9 cellular contexts compared by ENCODE assay signal in genomic region chr16:27795992-27796614, GRCh38.
DNase-seq lines count a peak whose midpoint lies in the region; ATAC-seq and TF ChIP-seq lines count a peak whose summit lies in the region.
"Had no signal": no experiment of that assay in that cellular context is flagged by ENCODE, and none has a peak within 500 bp of the region (broad histone marks: within the 10 kb centered on the region; RNA-seq: fewer than 3 reads in every experiment).

No MANE protein-coding gene starts in this region.

- H3K4me1 Mint-ChIP-seq in Caco-2 (ENCODE audit: low read depth, unreplicated experiment): no peaks in the 10 kb centered on the region
- H3K4me1 Mint-ChIP-seq in activated naive CD8-positive, alpha-beta T cell treated with anti-CD3 and anti-CD28 coated beads, Interleukin-2, amount 10 ng/mL, durations not matched to agents 7 days and 5 days: no peaks in the 10 kb centered on the region
- H3K4me1 Mint-ChIP-seq in chondrocyte (ENCODE audit: low read depth): peaks cover 9% of the 10 kb centered on the region
- no peaks in the 10 kb centered on the region for H3K4me1 Mint-ChIP-seq in stimulated activated memory B cell treated with anti-CD40 and anti-IgM and Interleukin-4, amounts not matched to agents 10 μg/mL and 1 μg/mL and 100 μg/mL, for 72 hours

- H3K4me3 ChIP-seq in Caco-2 (ENCODE audit: low read depth, low read length) (no peak overlapping the region), Karpas-422 (ENCODE audit: low read length) (no peak overlapping the region)

- no peak overlapping the region for H3K9ac ChIP-seq in Karpas-422 (ENCODE audit: low read length)

- H3K79me2 ChIP-seq in Karpas-422 (ENCODE audit: low read length): no peaks in the 10 kb centered on the region

- no peaks in the 10 kb centered on the region for H3K9me3 ChIP-seq in Caco-2
- H3K9me3 ChIP-seq in Karpas-422 (ENCODE audit: low read length): no peaks in the 10 kb centered on the region

- BruUV-seq in Caco-2 (replicated peaks; lab: Mats Ljungman, UMichigan): no TSS peak

- no peaks in the 10 kb centered on the region for H4K20me1 ChIP-seq in Karpas-422 (ENCODE audit: insufficient read depth, low read depth, low read length)

- H3K36me3 Mint-ChIP-seq in Caco-2 (ENCODE audit: insufficient read depth, unreplicated experiment) (no peaks in the 10 kb centered on the region), chondrocyte (ENCODE audit: low read depth) (no peaks in the 10 kb centered on the region)
- no peaks in the 10 kb centered on the region for H3K36me3 Mint-ChIP-seq in activated naive CD8-positive, alpha-beta T cell treated with anti-CD3 and anti-CD28 coated beads, Interleukin-2, amount 10 ng/mL, durations not matched to agents 7 days and 5 days
- no peaks in the 10 kb centered on the region for H3K36me3 Mint-ChIP-seq in stimulated activated memory B cell treated with anti-CD40 and anti-IgM and Interleukin-4, amounts not matched to agents 10 μg/mL and 1 μg/mL and 100 μg/mL, for 72 hours

- H3K9me2 ChIP-seq in Karpas-422 (replicated peaks; ENCODE audit: insufficient read depth, low read length): no peaks in the 10 kb centered on the region

- H3K4me1 ChIP-seq in Caco-2 (no peaks in the 10 kb centered on the region), Karpas-422 (ENCODE audit: low read length) (no peaks in the 10 kb centered on the region)

- no peak overlapping the region for H3K4me3 Mint-ChIP-seq in Caco-2 (ENCODE audit: unreplicated experiment)
- no peak overlapping the region for H3K4me3 Mint-ChIP-seq in activated naive CD8-positive, alpha-beta T cell treated with anti-CD3 and anti-CD28 coated beads, Interleukin-2, amount 10 ng/mL, durations not matched to agents 7 days and 5 days
- H3K4me3 Mint-ChIP-seq in chondrocyte (ENCODE audit: unreplicated experiment): no peak overlapping the region
- H3K4me3 Mint-ChIP-seq in stimulated activated memory B cell treated with anti-CD40 and anti-IgM and Interleukin-4, amounts not matched to agents 10 μg/mL and 1 μg/mL and 100 μg/mL, for 72 hours: no peak overlapping the region

- TF ChIP-seq CTCF in Caco-2 (IDR thresholded peaks at IDR 0.05; ENCODE audit: insufficient read depth in 1 of 2, low read depth in 1 of 2, low read length in 1 of 2, severe bottlenecking in 1 of 2, unreplicated experiment in 1 of 2): no peak
- no peak for TF ChIP-seq CTCF in chondrocyte (IDR thresholded peaks at IDR 0.05)

- no peaks in the 10 kb centered on the region for H3K9me3 Mint-ChIP-seq in Caco-2 (ENCODE audit: unreplicated experiment)
- H3K9me3 Mint-ChIP-seq in activated naive CD8-positive, alpha-beta T cell treated with anti-CD3 and anti-CD28 coated beads, Interleukin-2, amount 10 ng/mL, durations not matched to agents 7 days and 5 days: no peaks in the 10 kb centered on the region
- no peaks in the 10 kb centered on the region for H3K9me3 Mint-ChIP-seq in chondrocyte (ENCODE audit: low read depth)
- H3K9me3 Mint-ChIP-seq in stimulated activated memory B cell treated with anti-CD40 and anti-IgM and Interleukin-4, amounts not matched to agents 10 μg/mL and 1 μg/mL and 100 μg/mL, for 72 hours: no peaks in the 10 kb centered on the region

- CTCF ChIA-PET in Caco-2 (lab: Charles Lee): no interaction called here

- POLR2A ChIA-PET in Caco-2 (lab: Charles Lee): no interaction called here
- POLR2A ChIA-PET in activated naive CD8-positive, alpha-beta T cell treated with anti-CD3 and anti-CD28 coated beads, Interleukin-2, amount 10 ng/mL, durations not matched to agents 7 days and 5 days (lab: Charles Lee): no interaction called here

- no peak overlapping the region for H3K27ac ChIP-seq in Karpas-422 (ENCODE audit: low read length)

- ATAC-seq in activated naive CD8-positive, alpha-beta T cell treated with anti-CD3 and anti-CD28 coated beads, Interleukin-2, amount 10 ng/mL, durations not matched to agents 7 days and 5 days (ENCODE audit: low read depth): no peak
- ATAC-seq in left colon: peak; percentile 66
- no peak for ATAC-seq in stimulated activated memory B cell treated with anti-CD40 and anti-IgM and Interleukin-4, amounts not matched to agents 10 μg/mL and 1 μg/mL and 100 μg/mL, for 72 hours

- no peaks in the 10 kb centered on the region for H3K36me3 ChIP-seq in Caco-2 (ENCODE audit: control insufficient read depth, insufficient read depth, low read length)
- H3K36me3 ChIP-seq in Karpas-422 (ENCODE audit: insufficient read depth, low read length): no peaks in the 10 kb centered on the region

- H3K27me3 Mint-ChIP-seq in Caco-2 (ENCODE audit: insufficient read depth, unreplicated experiment) (peaks cover 5% of the 10 kb centered on the region), chondrocyte (ENCODE audit: low read depth) (peaks cover 7% of the 10 kb centered on the region)
- no peaks in the 10 kb centered on the region for H3K27me3 Mint-ChIP-seq in activated naive CD8-positive, alpha-beta T cell treated with anti-CD3 and anti-CD28 coated beads, Interleukin-2, amount 10 ng/mL, durations not matched to agents 7 days and 5 days
- peaks cover 14% of the 10 kb centered on the region for H3K27me3 Mint-ChIP-seq in stimulated activated memory B cell treated with anti-CD40 and anti-IgM and Interleukin-4, amounts not matched to agents 10 μg/mL and 1 μg/mL and 100 μg/mL, for 72 hours

- H2AFZ ChIP-seq in Karpas-422 (ENCODE audit: low read length): no peak overlapping the region

- DNase-seq in Caco-2 (peak; percentile 55 to 70), Karpas-422 (peak; percentile 66), left colon (peak in 1 of 2 donors; percentile 72), chondrocyte (ENCODE audit: low spot score) (no peak), NCI-H446 treated with DMSO at 0.1 percent for 48 hours (lab: John Stamatoyannopoulos, UW) (no peak), NCI-H2227 (lab: John Stamatoyannopoulos, UW; ENCODE audit: unreplicated experiment) (no peak)
- peak; percentile 60 for DNase-seq in activated naive CD8-positive, alpha-beta T cell treated with anti-CD3 and anti-CD28 coated beads, Interleukin-2, amount 10 ng/mL, durations not matched to agents 7 days and 5 days
- DNase-seq: NCI-H748 treated with DMSO at 0.1 percent for 48 hours had no signal

- no peak overlapping the region for H3K4me2 ChIP-seq in Karpas-422 (ENCODE audit: low read depth, low read length, poor library complexity, severe bottlenecking)

- no peak overlapping the region for H3K27ac Mint-ChIP-seq in Caco-2 (ENCODE audit: unreplicated experiment)
- no peak overlapping the region for H3K27ac Mint-ChIP-seq in activated naive CD8-positive, alpha-beta T cell treated with anti-CD3 and anti-CD28 coated beads, Interleukin-2, amount 10 ng/mL, durations not matched to agents 7 days and 5 days
- no peak overlapping the region for H3K27ac Mint-ChIP-seq in chondrocyte (ENCODE audit: unreplicated experiment)
- H3K27ac Mint-ChIP-seq in stimulated activated memory B cell treated with anti-CD40 and anti-IgM and Interleukin-4, amounts not matched to agents 10 μg/mL and 1 μg/mL and 100 μg/mL, for 72 hours: no peak overlapping the region

- H3K27me3 ChIP-seq in Caco-2 (replicated peaks; ENCODE audit: control insufficient read depth, insufficient read depth, low read length): no peaks in the 10 kb centered on the region
- no peaks in the 10 kb centered on the region for H3K27me3 ChIP-seq in Karpas-422 (ENCODE audit: low read length)

- intact Hi-C loops in Caco-2 (cut with micrococcal nuclease; ENCODE audit: unreplicated experiment): no loop called here
- intact Hi-C loops in left colon (cut with DNase I, micrococcal nuclease): no loop called here

Comparison
In these comparisons a context has a peak if more than half of its experiments do, and no peak if none do; other contexts are left out.
1. DNase-seq: peak in Caco-2 (2 of 2), Karpas-422 (single experiment) and activated naive CD8-positive, alpha-beta T cell treated with anti-CD3 and anti-CD28 coated beads, Interleukin-2, amount 10 ng/mL, durations not matched to agents 7 days and 5 days (single experiment); none in chondrocyte (single experiment), NCI-H446 treated with DMSO at 0.1 percent for 48 hours (single experiment) and NCI-H2227 (single experiment).